Comparison of ENCODE assay signal across 8 cellular contexts in the genomic region with DNA sequence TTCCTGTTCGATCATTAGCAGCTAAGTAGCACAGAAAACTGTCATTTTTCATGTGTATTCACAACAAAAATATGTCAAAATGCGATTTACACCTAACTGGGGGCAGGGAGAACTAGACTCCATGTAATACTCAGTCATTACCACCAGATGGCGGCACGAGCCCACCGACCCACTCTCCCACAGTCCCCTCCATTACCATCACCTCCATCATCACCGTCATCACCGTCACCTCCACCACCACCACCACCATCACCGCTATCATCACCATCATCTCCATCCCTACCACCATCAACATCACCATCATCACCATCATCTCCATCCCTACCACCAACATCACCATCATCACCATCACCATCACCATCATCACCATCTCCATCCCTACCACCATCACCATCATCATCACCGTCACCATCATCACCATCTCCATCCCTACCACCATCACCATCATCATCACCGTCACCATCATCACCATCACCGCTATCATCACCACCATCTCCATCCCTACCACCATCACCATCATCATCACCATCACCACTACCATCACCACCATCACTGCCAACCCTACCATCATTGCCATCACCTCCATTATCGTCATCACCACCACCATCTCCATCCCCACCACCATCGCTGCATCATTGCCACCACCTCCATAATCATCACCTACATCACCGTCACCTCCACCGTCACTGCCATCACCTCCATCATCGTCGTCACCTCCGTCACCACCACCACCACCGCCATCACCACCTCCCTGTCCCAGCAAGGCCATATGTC. TPM values are rescaled to one million over a fixed set of nuclear protein-coding genes. Genes with fewer than 3 reads are reported as not detected.
DNase-seq lines count a peak whose midpoint lies in the region; ATAC-seq, FAIRE-seq and TF ChIP-seq lines count a peak whose summit lies in the region.

No MANE protein-coding gene starts in this region.

- 72% methylated on average over 19 of the region's 19 CpGs; no CpG with 5 or more reads in 1 of the 2 experiments for WGBS in H1 (ENCODE audit: extremely low coverage in 1 of 2, insufficient coverage in 1 of 2, insufficient read length in 1 of 2, insufficient replicate concordance in 2 of 2, low coverage in 1 of 2, low lambda C conversion rate in 2 of 2, missing lambda C conversion rate in 1 of 2), 2 experiments

- peak overlapping the region; percentile 91 for H3K56ac ChIP-seq in H1 (replicated peaks; ENCODE audit: insufficient read length, low read depth, low read length)

- H3K4me2 ChIP-seq in H1 (ENCODE audit: insufficient read depth in 1 of 2, low read depth in 2 of 2, low read length in 2 of 2): no peak overlapping the region

- H2AK5ac ChIP-seq in H1 (ENCODE audit: low read depth, low read length): no peak overlapping the region

- no peak overlapping the region for H2BK20ac ChIP-seq in H1 (ENCODE audit: low read length)

- H3K23ac ChIP-seq in H1 (ENCODE audit: insufficient read length): no peak overlapping the region

- H2AFZ ChIP-seq in H1 (ENCODE audit: low read length): no peak overlapping the region

- peaks cover 0 to 8% (median 2%) of the 10 kb centered on the region in 4 experiments; a peak in 3 of 7 replicates for H3K4me1 ChIP-seq in H1 (replicated peaks in 1 of 4; ENCODE audit: control insufficient read depth in 3 of 4, insufficient read depth in 4 of 4, low read length in 3 of 4)

- no peak for TF ChIP-seq POLR2A in H1 (IDR thresholded peaks at IDR 0.05; ENCODE audit: control extremely low read depth in 1 of 2, low read depth in 2 of 2, low read length in 2 of 2)

- H3K27ac Mint-ChIP-seq in activated CD8-positive, alpha-beta T cell treated with anti-CD3 and anti-CD28 coated beads, Interleukin-2, amount 10 ng/mL, durations not matched to agents 7 days and 5 days: peak overlapping the region; percentile 3
- peak overlapping the region; percentile 58 to 71 for H3K27ac Mint-ChIP-seq in natural killer cell

- H4K91ac ChIP-seq in H1 (replicated peaks; ENCODE audit: insufficient read length, low read length): no peak overlapping the region

- no peak overlapping the region; the same call in 1 of the 2 replicates for H4K8ac ChIP-seq in H1 (ENCODE audit: extremely low read depth, insufficient read depth, low read length)

- H3K36me3 ChIP-seq in H1 (ENCODE audit: control insufficient read depth in 2 of 4, insufficient read depth in 4 of 4, low read length in 3 of 4): no peaks in the 10 kb centered on the region; a peak in 1 of 8 replicates

- H4K20me1 ChIP-seq in H1 (replicated peaks in 1 of 2; ENCODE audit: control insufficient read depth in 1 of 2, insufficient read depth in 2 of 2, low read length in 2 of 2): peaks cover 0 to 13% of the 10 kb centered on the region in 2 experiments

- DNase-seq in DMS153 treated with DMSO at 0.1 percent for 48 hours (lab: John Stamatoyannopoulos, UW; ENCODE audit: unreplicated experiment) (peak; percentile 26), DMS153 (lab: John Stamatoyannopoulos, UW) (no peak), NCI-H446 treated with DMSO at 0.1 percent for 48 hours (lab: John Stamatoyannopoulos, UW) (peak; percentile 56), H1 (ENCODE audit: low read depth in 1 of 2, low spot score in 2 of 2) (peak in 1 of 2 experiments; percentile 74), natural killer cell (peak; percentile 56), substantia nigra (lab: John Stamatoyannopoulos, UW) (peak in 27 of 49 donors; percentile 5 to 50 (median 29)), 8988T (no peak)
- DNase-seq in activated CD8-positive, alpha-beta T cell treated with anti-CD3 and anti-CD28 coated beads, Interleukin-2, amount 10 ng/mL, durations not matched to agents 7 days and 5 days: peak; percentile 67

- no peaks in the 10 kb centered on the region for H3K79me2 ChIP-seq in H1 (ENCODE audit: control insufficient read depth in 1 of 2, insufficient read depth in 2 of 2, low read length in 2 of 2)

- TF ChIP-seq RAD21 in H1 (IDR thresholded peaks at IDR 0.05 in 1 of 2, conservative IDR thresholded peaks at IDR 0.05 in 1 of 2; ENCODE audit: low read depth in 2 of 2, low read length in 2 of 2): peak; percentile 89 to 98

- no peak overlapping the region for H3K27ac ChIP-seq in H1 (ENCODE audit: low read depth, low read length)
- H3K27ac ChIP-seq in substantia nigra (ENCODE audit: low read depth, low read length, poor library complexity, severe bottlenecking): no peak overlapping the region

- no peaks in the 10 kb centered on the region for H3K79me1 ChIP-seq in H1 (ENCODE audit: low read depth, low read length)

- H4K5ac ChIP-seq in H1 (ENCODE audit: insufficient read length, low read depth, low read length): peak overlapping the region; percentile 11

- H2BK12ac ChIP-seq in H1 (ENCODE audit: low read depth, low read length): no peak overlapping the region

- no peaks in the 10 kb centered on the region for H3K9me3 ChIP-seq in H1 (ENCODE audit: insufficient read depth in 2 of 2, low read depth in 1 of 2, low read length in 1 of 2)

- no peaks in the 10 kb centered on the region for H3K27me3 Mint-ChIP-seq in activated CD8-positive, alpha-beta T cell treated with anti-CD3 and anti-CD28 coated beads, Interleukin-2, amount 10 ng/mL, durations not matched to agents 7 days and 5 days (ENCODE audit: low read depth)
- no peaks in the 10 kb centered on the region for H3K27me3 Mint-ChIP-seq in natural killer cell (ENCODE audit: low read depth in 2 of 2)

- no peak overlapping the region for H3K4me3 ChIP-seq in H1 (ENCODE audit: extremely low read depth in 1 of 4, insufficient read depth in 2 of 4, low read depth in 3 of 4, low read length in 4 of 4)

- no peak for TF ChIP-seq EP300 in H1 (IDR thresholded peaks at IDR 0.05; ENCODE audit: borderline replicate concordance in 1 of 2, low read depth in 2 of 2, low read length in 2 of 2)

- peak; percentile 50 for ATAC-seq in activated CD8-positive, alpha-beta T cell treated with anti-CD3 and anti-CD28 coated beads, Interleukin-2, amount 10 ng/mL, durations not matched to agents 7 days and 5 days
- ATAC-seq in natural killer cell: peak; percentile 65 to 85 (median 78)

- intact Hi-C loops in natural killer cell (cut with micrococcal nuclease): loop anchor here (1.0 kb wide), 2 partner anchors 231 to 348 kb away; no protein-coding TSS in a partner anchor

- H3K36me3 Mint-ChIP-seq in activated CD8-positive, alpha-beta T cell treated with anti-CD3 and anti-CD28 coated beads, Interleukin-2, amount 10 ng/mL, durations not matched to agents 7 days and 5 days (ENCODE audit: low read depth): peaks cover 24% of the 10 kb centered on the region
- H3K36me3 Mint-ChIP-seq in natural killer cell: no peaks in the 10 kb centered on the region

- FAIRE-seq in H1 (lab: Jason Lieb, UNC): peak; percentile 91

- H2BK15ac ChIP-seq in H1 (ENCODE audit: low read length): no peak overlapping the region

- no peaks in the 10 kb centered on the region for H3K9me3 Mint-ChIP-seq in activated CD8-positive, alpha-beta T cell treated with anti-CD3 and anti-CD28 coated beads, Interleukin-2, amount 10 ng/mL, durations not matched to agents 7 days and 5 days (ENCODE audit: insufficient read depth)
- no peaks in the 10 kb centered on the region for H3K9me3 Mint-ChIP-seq in natural killer cell

- H3K9ac ChIP-seq in H1 (replicated peaks in 1 of 4; ENCODE audit: extremely low read depth in 1 of 4, low read depth in 3 of 4, low read length in 3 of 4): no peak overlapping the region

- no peak overlapping the region for H3K4ac ChIP-seq in H1 (replicated peaks; ENCODE audit: insufficient read length, low read depth, low read length)

- POLR2A ChIA-PET in activated CD8-positive, alpha-beta T cell treated with anti-CD3 and anti-CD28 coated beads, Interleukin-2, amount 10 ng/mL, durations not matched to agents 7 days and 5 days (lab: Charles Lee): no interaction called here
- POLR2A ChIA-PET in H1 (lab: Charles Lee; ENCODE audit: partially characterized antibody): no interaction called here

- no peak overlapping the region for H2BK5ac ChIP-seq in H1 (ENCODE audit: low read depth, low read length)

- peaks cover 11% of the 10 kb centered on the region for H3K4me1 Mint-ChIP-seq in activated CD8-positive, alpha-beta T cell treated with anti-CD3 and anti-CD28 coated beads, Interleukin-2, amount 10 ng/mL, durations not matched to agents 7 days and 5 days (ENCODE audit: low read depth)
- H3K4me1 Mint-ChIP-seq in natural killer cell: peaks cover 25 to 28% of the 10 kb centered on the region in 2 donors

- CTCF ChIA-PET in activated CD8-positive, alpha-beta T cell treated with anti-CD3 and anti-CD28 coated beads, Interleukin-2, amount 10 ng/mL, durations not matched to agents 7 days and 5 days (lab: Charles Lee): interaction anchor here (0.6 to 3.8 kb wide), 16 partner anchors 9 to 347 kb away, joined by 3 to 26 read pairs (median 4); partner anchors contain the start of genes BAHCC1, CEP131, FAAP100 and NDUFAF8
- CTCF ChIA-PET in H1 (lab: Charles Lee; ENCODE audit: partially characterized antibody): interaction anchor here (0.6 to 7.0 kb wide), 47 partner anchors 9 to 722 kb away, joined by 3 to 50 read pairs (median 4); partner anchors contain the start of genes BAHCC1, CEP131, FAAP100 and NDUFAF8

- H2BK120ac ChIP-seq in H1 (replicated peaks; ENCODE audit: low read depth, low read length): no peak overlapping the region

- H3K14ac ChIP-seq in H1 (ENCODE audit: insufficient read length): no peak overlapping the region

- no peaks in the 10 kb centered on the region for H3K27me3 ChIP-seq in H1 (replicated peaks in 1 of 4; ENCODE audit: control insufficient read depth in 3 of 4, extremely low read depth in 1 of 4, insufficient read depth in 3 of 4, low read length in 3 of 4)

- peak; percentile 74 to 88 (median 87) for TF ChIP-seq CTCF in H1 (IDR thresholded peaks at IDR 0.05; ENCODE audit: control extremely low read depth in 1 of 3, insufficient read depth in 1 of 3, low read depth in 1 of 3, low read length in 3 of 3)
- peak; percentile 77 for TF ChIP-seq CTCF in natural killer cell (IDR thresholded peaks at IDR 0.05)

- H3K18ac ChIP-seq in H1 (ENCODE audit: extremely low read depth, low read length): no peak overlapping the region

- H3K4me3 Mint-ChIP-seq in activated CD8-positive, alpha-beta T cell treated with anti-CD3 and anti-CD28 coated beads, Interleukin-2, amount 10 ng/mL, durations not matched to agents 7 days and 5 days: no peak overlapping the region
- H3K4me3 Mint-ChIP-seq in natural killer cell: peak overlapping the region; percentile 66

- H3K23me2 ChIP-seq in H1 (ENCODE audit: low read depth, low read length): peaks cover 6% of the 10 kb centered on the region; the same call in 1 of the 2 replicates

RNA-seq across cellular contexts. Expression of gene NDUFAF8, which starts 14.4 kb away (rescaled TPM):
- 10 to 100 TPM; 42.3 to 48.3 TPM for total RNA-seq in activated CD8-positive, alpha-beta T cell treated with anti-CD3 and anti-CD28 coated beads, Interleukin-2, amount 10 ng/mL, durations not matched to agents 7 days and 5 days
- 48.9 and 60.2 TPM in 2 replicates for total RNA-seq in H1 (2021; fragmentation: NEBNext Ultra II Directional; extraction: Animal tissue kit (Norgen Biotek cat#: 25700))
- polyA plus RNA-seq in H1 (2011; rRNA removed): 91.1 and 95.6 TPM in 2 replicates
- polyA plus RNA-seq in H1 (2011; cell fraction: cytosol; rRNA removed): 88.1 TPM
- 56.3 TPM for polyA plus RNA-seq in H1 (2011; cell fraction: nucleus; rRNA removed)
- 123 to 151 TPM (median 134 TPM) in 4 replicates for polyA plus RNA-seq in H1 (2012, experiment 1 of 2)
- 129 TPM for polyA plus RNA-seq in H1 (2012, experiment 2 of 2)
- 160 TPM for polyA plus RNA-seq in H1 (2013, experiment 1 of 2)
- 163 TPM for polyA plus RNA-seq in H1 (2013, experiment 2 of 2)
- 7.2 and 14.2 TPM in 2 replicates for polyA minus RNA-seq in H1 (2011; rRNA and poly(A)+ RNA removed)
- polyA minus RNA-seq in H1 (2011; cell fraction: cytosol; rRNA and poly(A)+ RNA removed): 20.0 TPM
- 21.6 TPM for polyA minus RNA-seq in H1 (2011; cell fraction: nucleus; rRNA and poly(A)+ RNA removed)
- total RNA-seq in natural killer cell: 10 to 100 TPM; 28.6 to 36.4 (median 34.9) TPM

RNA-seq across cellular contexts. Expression of gene TEPSIN, which starts 14.7 kb away (rescaled TPM):
- 10 to 100 TPM; 43.8 to 52.7 TPM for total RNA-seq in activated CD8-positive, alpha-beta T cell treated with anti-CD3 and anti-CD28 coated beads, Interleukin-2, amount 10 ng/mL, durations not matched to agents 7 days and 5 days
- 22.9 and 26.0 TPM in 2 replicates for total RNA-seq in H1 (2021; fragmentation: NEBNext Ultra II Directional; extraction: Animal tissue kit (Norgen Biotek cat#: 25700))
- polyA plus RNA-seq in H1 (2011; rRNA removed): 28.0 and 59.8 TPM in 2 replicates
- 31.4 TPM for polyA plus RNA-seq in H1 (2011; cell fraction: cytosol; rRNA removed)
- 172 TPM for polyA plus RNA-seq in H1 (2011; cell fraction: nucleus; rRNA removed)
- 16.6 to 27.7 TPM (median 21.3 TPM) in 4 replicates for polyA plus RNA-seq in H1 (2012, experiment 1 of 2)
- polyA plus RNA-seq in H1 (2012, experiment 2 of 2): 14.6 TPM
- 24.1 TPM for polyA plus RNA-seq in H1 (2013, experiment 1 of 2)
- polyA plus RNA-seq in H1 (2013, experiment 2 of 2): 19.1 TPM
- polyA minus RNA-seq in H1 (2011; rRNA and poly(A)+ RNA removed): 7.9 and 10.5 TPM in 2 replicates
- polyA minus RNA-seq in H1 (2011; cell fraction: cytosol; rRNA and poly(A)+ RNA removed): 19.7 TPM
- polyA minus RNA-seq in H1 (2011; cell fraction: nucleus; rRNA and poly(A)+ RNA removed): 44.0 TPM
- total RNA-seq in natural killer cell: 100 to 1,000 TPM in 2 of 3 donors, 10 to 100 TPM in 1; 89.8 to 137 (median 126) TPM

RNA-seq across cellular contexts. Expression of gene CEP131, which starts 30.8 kb away (rescaled TPM):
- total RNA-seq in activated CD8-positive, alpha-beta T cell treated with anti-CD3 and anti-CD28 coated beads, Interleukin-2, amount 10 ng/mL, durations not matched to agents 7 days and 5 days: 10 to 100 TPM; 17.9 to 19.0 TPM
- 22.5 and 23.2 TPM in 2 replicates for total RNA-seq in H1 (2021; fragmentation: NEBNext Ultra II Directional; extraction: Animal tissue kit (Norgen Biotek cat#: 25700))
- polyA plus RNA-seq in H1 (2011; rRNA removed): 5.9 and 11.5 TPM in 2 replicates
- polyA plus RNA-seq in H1 (2011; cell fraction: cytosol; rRNA removed): 19.5 TPM
- polyA plus RNA-seq in H1 (2011; cell fraction: nucleus; rRNA removed): 51.9 TPM
- 12.1 to 30.1 TPM (median 26.5 TPM) in 4 replicates for polyA plus RNA-seq in H1 (2012, experiment 1 of 2)
- 11.9 TPM for polyA plus RNA-seq in H1 (2012, experiment 2 of 2)
- 11.2 TPM for polyA plus RNA-seq in H1 (2013, experiment 1 of 2)
- 10.1 TPM for polyA plus RNA-seq in H1 (2013, experiment 2 of 2)
- polyA minus RNA-seq in H1 (2011; rRNA and poly(A)+ RNA removed): 3.9 and 4.0 TPM in 2 replicates
- polyA minus RNA-seq in H1 (2011; cell fraction: cytosol; rRNA and poly(A)+ RNA removed): 13.9 TPM
- 14.3 TPM for polyA minus RNA-seq in H1 (2011; cell fraction: nucleus; rRNA and poly(A)+ RNA removed)
- 10 to 100 TPM in 2 of 3 donors, 1 to 10 TPM in 1; 9.9 to 11.4 (median 10.0) TPM for total RNA-seq in natural killer cell

RNA-seq across cellular contexts. Expression of gene SLC38A10, which starts 41.6 kb away (rescaled TPM):
- total RNA-seq in activated CD8-positive, alpha-beta T cell treated with anti-CD3 and anti-CD28 coated beads, Interleukin-2, amount 10 ng/mL, durations not matched to agents 7 days and 5 days: 10 to 100 TPM; 78.5 to 83.5 TPM
- total RNA-seq in H1 (2021; fragmentation: NEBNext Ultra II Directional; extraction: Animal tissue kit (Norgen Biotek cat#: 25700)): 35.7 and 41.0 TPM in 2 replicates
- polyA plus RNA-seq in H1 (2011; rRNA removed): 26.4 and 44.4 TPM in 2 replicates
- 26.3 TPM for polyA plus RNA-seq in H1 (2011; cell fraction: cytosol; rRNA removed)
- 76.9 TPM for polyA plus RNA-seq in H1 (2011; cell fraction: nucleus; rRNA removed)
- 24.8 to 37.5 TPM (median 34.7 TPM) in 4 replicates for polyA plus RNA-seq in H1 (2012, experiment 1 of 2)
- polyA plus RNA-seq in H1 (2012, experiment 2 of 2): 22.5 TPM
- 29.8 TPM for polyA plus RNA-seq in H1 (2013, experiment 1 of 2)
- 28.9 TPM for polyA plus RNA-seq in H1 (2013, experiment 2 of 2)
- 35.9 and 40.0 TPM in 2 replicates for polyA minus RNA-seq in H1 (2011; rRNA and poly(A)+ RNA removed)
- polyA minus RNA-seq in H1 (2011; cell fraction: cytosol; rRNA and poly(A)+ RNA removed): 38.1 TPM
- polyA minus RNA-seq in H1 (2011; cell fraction: nucleus; rRNA and poly(A)+ RNA removed): 47.8 TPM
- 100 to 1,000 TPM in 1 of 3 donors, 10 to 100 TPM in 2; 72.2 to 104 (median 90.5) TPM for total RNA-seq in natural killer cell

Comparison
In these comparisons a context has a peak if more than half of its experiments do, and no peak if none do; other contexts are left out.
1. DNase-seq: peak in DMS153 treated with DMSO at 0.1 percent for 48 hours (single experiment), NCI-H446 treated with DMSO at 0.1 percent for 48 hours (single experiment), activated CD8-positive, alpha-beta T cell treated with anti-CD3 and anti-CD28 coated beads, Interleukin-2, amount 10 ng/mL, durations not matched to agents 7 days and 5 days (single experiment), natural killer cell (single experiment) and substantia nigra (27 of 49); none in DMS153 (single experiment) and 8988T (single experiment).